In genomic region chr1:60831780-60832179, GRCh38 we compare ENCODE assay signal across 24 cellular contexts.
DNase-seq lines count a peak whose midpoint lies in the region; ATAC-seq, FAIRE-seq and TF ChIP-seq lines count a peak whose summit lies in the region.
"Had no signal": no experiment of that assay in that cellular context is flagged by ENCODE, and none has a peak within 500 bp of the region (broad histone marks: within the 10 kb centered on the region; RNA-seq: fewer than 3 reads in every experiment).

No MANE protein-coding gene starts in this region.

- peaks cover 2% of the 10 kb centered on the region for H3K9me3 Mint-ChIP-seq in neural crest cell
- peaks cover 0 to 2% of the 10 kb centered on the region in 2 donors for H3K9me3 Mint-ChIP-seq in activated T-cell treated with anti-CD3 and anti-CD28 coated beads, Interleukin-2, amount 50 U/mL, for 72 hours
- H3K9me3 Mint-ChIP-seq: IgD-negative memory B cell had no signal

- no peak for DNase-seq in hepatocyte (ENCODE audit: low spot score)
- no peak for DNase-seq in neural crest cell (ENCODE audit: low read depth, low spot score)
- no peak for DNase-seq in activated T-cell treated with anti-CD3 and anti-CD28 coated beads, Interleukin-2, amount 50 U/mL, for 72 hours
- DNase-seq in urothelium cell line (ENCODE audit: low spot score), result no peak
- no peak for DNase-seq in GM10266 (ENCODE audit: extremely low spot score)
- DNase-seq in GM12891 (ENCODE audit: insufficient read length, low spot score), result no peak
- DNase-seq: DMS153, DND-41, NCI-H1048, NCI-H1417, NCI-H1694, NCI-H2029 treated with DMSO at 0.1 percent for 48 hours, NCI-H2227 treated with DMSO at 0.1 percent for 48 hours, NCI-H526 treated with DMSO at 0.1 percent for 48 hours, PC-9, SJCRH30 had no signal

- no peak overlapping the region for H3K27ac ChIP-seq in BLaER1
- peak overlapping the region; percentile 31 for H3K27ac ChIP-seq in hepatocyte
- H3K27ac ChIP-seq in liver (ENCODE audit: low read depth in 1 of 2, low read length in 2 of 2), result no peak overlapping the region
- H3K27ac ChIP-seq: 22Rv1, KMS-11, PC-9, SJCRH30 had no signal

- no peaks in the 10 kb centered on the region for H3K79me2 ChIP-seq in hepatocyte

- H3K27ac Mint-ChIP-seq in neural crest cell (ENCODE audit: unreplicated experiment), result peak overlapping the region; percentile 90
- H3K27ac Mint-ChIP-seq in activated T-cell treated with anti-CD3 and anti-CD28 coated beads, Interleukin-2, amount 50 U/mL, for 72 hours, result no peak overlapping the region
- H3K27ac Mint-ChIP-seq: B cell, IgD-negative memory B cell had no signal

- WGBS in hepatocyte (ENCODE audit: low lambda C conversion rate, missing lambda C conversion rate), result 73% methylated on average over 3 of the region's 3 CpGs
- WGBS in liver, result 59% methylated on average over 3 of the region's 3 CpGs

- TF ChIP-seq CTCF in hepatocyte (IDR thresholded peaks at IDR 0.05; ENCODE audit: poor library complexity), result no peak
- TF ChIP-seq CTCF in liver (IDR thresholded peaks at IDR 0.05; ENCODE audit: low read depth, low read length, missing input control), result no peak
- TF ChIP-seq CTCF in neural crest cell (conservative IDR thresholded peaks at IDR 0.05), result no peak
- no peak for TF ChIP-seq CTCF in GM10266 (IDR thresholded peaks at IDR 0.05; ENCODE audit: control insufficient read depth, insufficient read depth, low read depth, missing control alignments)

- peak in 1 of 2 donors; percentile 20 for TF ChIP-seq RAD21 in liver (IDR thresholded peaks at IDR 0.05)

- H3K9me3 ChIP-seq in BLaER1 (no peaks in the 10 kb centered on the region), hepatocyte (ENCODE audit: low read depth) (peaks cover 5% of the 10 kb centered on the region), liver (ENCODE audit: control insufficient read depth in 4 of 4, low read length in 3 of 4) (no peaks in the 10 kb centered on the region)
- H3K9me3 ChIP-seq: SJCRH30 had no signal

- H3K27me3 Mint-ChIP-seq in neural crest cell (ENCODE audit: low read depth), result no peaks in the 10 kb centered on the region
- peaks cover 21% of the 10 kb centered on the region for H3K27me3 Mint-ChIP-seq in activated T-cell treated with anti-CD3 and anti-CD28 coated beads, Interleukin-2, amount 50 U/mL, for 72 hours (ENCODE audit: low read depth)

- FAIRE-seq in urothelium cell line (lab: Jason Lieb, UNC) (no peak), GM12891 (lab: Jason Lieb, UNC) (no peak)

- no peaks in the 10 kb centered on the region for H3K27me3 ChIP-seq in BLaER1
- H3K27me3 ChIP-seq in hepatocyte, result no peaks in the 10 kb centered on the region
- no peaks in the 10 kb centered on the region for H3K27me3 ChIP-seq in liver (ENCODE audit: control insufficient read depth in 4 of 4, insufficient read depth in 4 of 4, low read length in 3 of 4)
- H3K27me3 ChIP-seq: SJCRH30 had no signal

- no peak overlapping the region for H2AFZ ChIP-seq in hepatocyte
- H2AFZ ChIP-seq: PC-9 had no signal

- H3K4me2 ChIP-seq in BLaER1 (peak overlapping the region; percentile 74; the same call in 1 of the 2 replicates), hepatocyte (no peak overlapping the region)
- H3K4me2 ChIP-seq: KMS-11, PC-9 had no signal

- no peak for TF ChIP-seq POLR2A in GM12891 (IDR thresholded peaks at IDR 0.05; ENCODE audit: low read depth, low read length)

- H3K9ac ChIP-seq in BLaER1 (no peak overlapping the region), liver (ENCODE audit: low read depth in 1 of 2, low read length in 2 of 2) (no peak overlapping the region)
- H3K9ac ChIP-seq: KMS-11 had no signal

- peaks cover 2% of the 10 kb centered on the region for H3K36me3 Mint-ChIP-seq in neural crest cell (ENCODE audit: low read depth)
- no peaks in the 10 kb centered on the region for H3K36me3 Mint-ChIP-seq in activated T-cell treated with anti-CD3 and anti-CD28 coated beads, Interleukin-2, amount 50 U/mL, for 72 hours (ENCODE audit: insufficient read depth in 2 of 2)
- H3K36me3 Mint-ChIP-seq: IgD-negative memory B cell had no signal

- H3K4me3 Mint-ChIP-seq in neural crest cell, result no peak overlapping the region
- H3K4me3 Mint-ChIP-seq in activated T-cell treated with anti-CD3 and anti-CD28 coated beads, Interleukin-2, amount 50 U/mL, for 72 hours, result no peak overlapping the region
- H3K4me3 Mint-ChIP-seq: B cell, IgD-negative memory B cell had no signal

- H3K4me1 Mint-ChIP-seq in neural crest cell, result peaks cover 61% of the 10 kb centered on the region
- no peaks in the 10 kb centered on the region for H3K4me1 Mint-ChIP-seq in activated T-cell treated with anti-CD3 and anti-CD28 coated beads, Interleukin-2, amount 50 U/mL, for 72 hours (ENCODE audit: low read depth)
- H3K4me1 Mint-ChIP-seq: B cell, IgD-negative memory B cell had no signal

- H3K4me3 ChIP-seq in BLaER1 (no peak overlapping the region), hepatocyte (no peak overlapping the region), liver (ENCODE audit: low read depth in 1 of 3, low read length in 3 of 3) (no peak overlapping the region)
- H3K4me3 ChIP-seq: PC-9, SJCRH30 had no signal

- H4K20me1 ChIP-seq in BLaER1 (no peaks in the 10 kb centered on the region), hepatocyte (ENCODE audit: insufficient read depth, poor library complexity, severe bottlenecking) (no peaks in the 10 kb centered on the region)

- no peaks in the 10 kb centered on the region for H3K9me2 ChIP-seq in hepatocyte (replicated peaks; ENCODE audit: insufficient read depth)

- H3K4me1 ChIP-seq in BLaER1 (peaks cover 23% of the 10 kb centered on the region), hepatocyte (ENCODE audit: insufficient read depth) (no peaks in the 10 kb centered on the region), liver (ENCODE audit: control insufficient read depth in 4 of 4, insufficient read depth in 4 of 4, low read length in 3 of 4) (peaks cover 2 to 33% (median 24%) of the 10 kb centered on the region in 4 donors)
- H3K4me1 ChIP-seq: SJCRH30 had no signal

- no peaks in the 10 kb centered on the region for H3K36me3 ChIP-seq in BLaER1
- no peaks in the 10 kb centered on the region for H3K36me3 ChIP-seq in hepatocyte (replicated peaks; ENCODE audit: insufficient read depth, low read depth)
- no peaks in the 10 kb centered on the region for H3K36me3 ChIP-seq in liver (ENCODE audit: control insufficient read depth in 4 of 4, insufficient read depth in 3 of 4, low read depth in 1 of 4, low read length in 3 of 4)
- H3K36me3 ChIP-seq: SJCRH30 had no signal

- ATAC-seq in activated T-cell treated with anti-CD3 and anti-CD28 coated beads, Interleukin-2, amount 50 U/mL, for 72 hours (replicated peaks in 1 of 2), result no peak
- ATAC-seq: HCT116, Right ventricle myocardium inferior had no signal

TF ChIP-seq in liver, 16 proteins besides CTCF, POLR2A, EP300 and RAD21 (continues in another document):
- peak; percentile 47 to 61 for TF ChIP-seq RXRA (IDR thresholded peaks at IDR 0.05)
- peak; percentile 21 for TF ChIP-seq REST (IDR thresholded peaks at IDR 0.05)
- peak in 1 of 2 donors; percentile 39 for TF ChIP-seq HNF4A (conservative IDR thresholded peaks at IDR 0.05)
- peak; percentile 29 for TF ChIP-seq YY1 (IDR thresholded peaks at IDR 0.05)

TF ChIP-seq in GM12891, 5 proteins besides CTCF, POLR2A, EP300 and RAD21:
- TF ChIP-seq TAF1 (IDR thresholded peaks at IDR 0.05; ENCODE audit: low read depth, low read length) (no peak), PAX5 (IDR thresholded peaks at IDR 0.05; ENCODE audit: insufficient read depth, low read length, severe bottlenecking) (no peak), POU2F2 (IDR thresholded peaks at IDR 0.05; ENCODE audit: low read depth, low read length) (no peak), SPI1 (IDR thresholded peaks at IDR 0.05; ENCODE audit: low read depth, low read length) (no peak), POLR2AphosphoS5 (IDR thresholded peaks at IDR 0.05; ENCODE audit: low read depth, low read length) (no peak)
